1 cellular context compared by ENCODE assay signal in the genomic region with DNA sequence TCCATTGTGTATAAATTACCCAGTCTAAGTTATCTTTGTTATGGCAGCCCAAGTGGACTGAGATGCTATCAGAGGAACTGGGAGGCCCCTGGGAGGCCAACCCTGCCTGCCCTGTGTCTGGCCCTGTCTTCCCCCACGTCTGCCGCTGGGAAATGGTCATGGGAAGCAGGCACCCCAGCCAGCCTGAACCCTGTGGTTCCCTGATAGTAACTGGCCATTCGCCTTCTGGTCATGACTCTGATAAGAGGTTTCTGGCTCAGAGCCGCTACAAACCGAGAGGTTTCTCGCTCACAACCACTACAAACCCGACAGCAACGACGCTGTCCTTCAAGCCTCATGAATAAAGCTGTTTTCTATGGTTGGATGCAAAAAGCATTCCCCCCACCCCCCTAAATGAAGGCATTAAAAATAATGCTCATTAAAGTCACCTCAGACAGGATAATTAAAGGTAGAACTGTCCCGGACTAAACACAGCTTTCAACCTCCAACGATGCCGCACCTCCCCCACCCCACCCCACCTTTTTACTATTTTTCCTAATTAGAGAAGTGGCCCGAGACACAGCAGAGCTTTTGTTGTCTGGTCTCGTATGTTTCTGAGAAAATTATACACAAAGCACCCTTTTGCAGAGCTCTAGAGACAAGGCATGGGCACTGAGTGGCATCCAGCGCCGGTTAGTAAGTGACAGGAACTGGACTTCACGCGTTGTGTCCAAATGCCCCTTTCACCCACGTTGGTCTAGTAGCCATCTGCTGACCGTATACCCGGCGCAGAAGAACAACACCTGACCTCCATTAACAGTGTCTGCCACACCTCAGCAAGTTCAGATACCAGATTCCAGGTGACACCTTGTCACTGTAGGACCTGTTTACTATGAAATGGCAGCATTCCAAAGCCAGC.
TF ChIP-seq lines count a peak whose summit lies in the region.

No MANE protein-coding gene starts in this region.

TF ChIP-seq in K562, 482 proteins besides CTCF, POLR2A, EP300 and RAD21 (continued from another document and continues in another):
- TF ChIP-seq, protein P1, sequence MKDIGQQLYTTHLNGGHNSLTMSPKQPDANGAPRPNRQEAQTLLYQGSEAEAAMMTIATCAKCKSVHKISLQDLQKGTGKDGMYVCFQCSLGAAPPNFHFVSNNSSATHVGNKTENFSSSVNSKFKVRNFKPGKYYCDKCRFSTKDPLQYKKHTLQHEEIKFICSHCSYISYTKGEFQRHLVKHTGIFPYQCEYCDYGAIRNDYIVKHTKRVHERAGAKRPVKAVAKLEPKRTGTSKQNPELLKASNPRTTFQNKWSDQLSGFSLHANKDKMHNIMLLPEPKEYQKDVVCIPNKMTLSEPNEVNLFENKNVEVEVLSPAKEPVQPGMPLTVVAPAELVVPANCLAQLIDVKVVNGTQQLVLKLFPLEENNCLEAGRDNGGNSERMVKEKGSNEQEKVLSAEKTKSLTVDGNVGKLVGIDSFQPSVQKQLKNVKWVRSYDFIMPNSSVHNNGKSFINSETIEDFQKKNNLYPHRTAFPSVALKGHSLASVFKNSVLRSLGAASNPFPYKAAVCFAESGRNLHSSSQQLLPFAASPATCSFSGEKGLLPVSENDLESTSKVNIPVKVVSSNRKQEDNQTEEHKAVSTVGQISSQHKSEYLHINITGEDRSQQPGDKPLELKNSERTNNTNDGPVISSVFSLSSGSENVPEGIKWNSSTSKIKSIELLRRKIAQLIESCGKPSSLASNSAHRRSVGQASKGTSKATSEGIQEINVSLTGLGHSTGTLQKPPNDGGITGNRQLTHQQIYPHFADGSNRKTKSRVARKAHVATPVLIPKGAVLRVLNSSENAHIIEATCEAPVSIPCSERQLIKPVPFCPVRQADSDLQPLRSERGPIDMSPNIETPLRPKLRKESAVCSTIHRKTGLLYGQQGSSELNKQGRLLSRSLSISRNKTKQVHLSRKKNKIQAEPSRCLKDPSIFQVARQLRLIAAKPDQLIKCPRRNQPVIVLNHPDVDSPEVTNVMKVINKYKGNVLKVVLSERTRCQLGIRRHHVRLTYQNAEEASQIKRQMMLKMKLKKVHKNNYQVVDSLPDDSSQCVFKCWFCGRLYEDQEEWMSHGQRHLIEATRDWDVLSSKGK (CRISPR knock-in tag; IDR thresholded peaks at IDR 0.05) = no peak
- no peak for TF ChIP-seq ZNF707 (CRISPR knock-in tag; conservative IDR thresholded peaks at IDR 0.05)
- no peak for TF ChIP-seq ZNF140 (CRISPR knock-in tag; IDR thresholded peaks at IDR 0.05)
- TF ChIP-seq ZNF217 (CRISPR knock-in tag; IDR thresholded peaks at IDR 0.05) = no peak
- no peak for TF ChIP-seq ZNF253 (CRISPR knock-in tag; conservative IDR thresholded peaks at IDR 0.05)
- no peak for TF ChIP-seq KLF1 (tag; IDR thresholded peaks at IDR 0.05)
- no peak for TF ChIP-seq YBX1 (IDR thresholded peaks at IDR 0.05)
- TF ChIP-seq, protein P2, sequence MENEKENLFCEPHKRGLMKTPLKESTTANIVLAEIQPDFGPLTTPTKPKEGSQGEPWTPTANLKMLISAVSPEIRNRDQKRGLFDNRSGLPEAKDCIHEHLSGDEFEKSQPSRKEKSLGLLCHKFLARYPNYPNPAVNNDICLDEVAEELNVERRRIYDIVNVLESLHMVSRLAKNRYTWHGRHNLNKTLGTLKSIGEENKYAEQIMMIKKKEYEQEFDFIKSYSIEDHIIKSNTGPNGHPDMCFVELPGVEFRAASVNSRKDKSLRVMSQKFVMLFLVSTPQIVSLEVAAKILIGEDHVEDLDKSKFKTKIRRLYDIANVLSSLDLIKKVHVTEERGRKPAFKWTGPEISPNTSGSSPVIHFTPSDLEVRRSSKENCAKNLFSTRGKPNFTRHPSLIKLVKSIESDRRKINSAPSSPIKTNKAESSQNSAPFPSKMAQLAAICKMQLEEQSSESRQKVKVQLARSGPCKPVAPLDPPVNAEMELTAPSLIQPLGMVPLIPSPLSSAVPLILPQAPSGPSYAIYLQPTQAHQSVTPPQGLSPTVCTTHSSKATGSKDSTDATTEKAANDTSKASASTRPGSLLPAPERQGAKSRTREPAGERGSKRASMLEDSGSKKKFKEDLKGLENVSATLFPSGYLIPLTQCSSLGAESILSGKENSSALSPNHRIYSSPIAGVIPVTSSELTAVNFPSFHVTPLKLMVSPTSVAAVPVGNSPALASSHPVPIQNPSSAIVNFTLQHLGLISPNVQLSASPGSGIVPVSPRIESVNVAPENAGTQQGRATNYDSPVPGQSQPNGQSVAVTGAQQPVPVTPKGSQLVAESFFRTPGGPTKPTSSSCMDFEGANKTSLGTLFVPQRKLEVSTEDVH (IDR thresholded peaks at IDR 0.05; ENCODE audit: low read depth, partially characterized antibody) = no peak
- peak; percentile 93 for TF ChIP-seq POLR2AphosphoS5 (IDR thresholded peaks at IDR 0.05; ENCODE audit: control insufficient read depth, insufficient read depth, low read depth, low read length)
- TF ChIP-seq SMARCA5 (IDR thresholded peaks at IDR 0.05) = no peak
- TF ChIP-seq SRSF1 (IDR thresholded peaks at IDR 0.05; ENCODE audit: low read depth, low read length) = no peak
- peak in 1 of 2 experiments; percentile 85; a peak in 2 of 4 replicates for TF ChIP-seq HDAC1 (IDR thresholded peaks at IDR 0.05)
- no peak for TF ChIP-seq FOXJ3 (CRISPR knock-in tag; IDR thresholded peaks at IDR 0.05)
- TF ChIP-seq MEIS2 (IDR thresholded peaks at IDR 0.05; ENCODE audit: partially characterized antibody) = peak; percentile 92
- TF ChIP-seq STAT5B (CRISPR knock-in tag; IDR thresholded peaks at IDR 0.05) = no peak
- no peak for TF ChIP-seq ZBTB1 (CRISPR knock-in tag; IDR thresholded peaks at IDR 0.05; ENCODE audit: borderline replicate concordance, low read depth)
- no peak for TF ChIP-seq KLF13 (tag; IDR thresholded peaks at IDR 0.05; ENCODE audit: borderline replicate concordance, low read depth)
- TF ChIP-seq RNF2 (IDR thresholded peaks at IDR 0.05) = peak; percentile 99
- no peak for TF ChIP-seq ZNF76 (CRISPR knock-in tag; IDR thresholded peaks at IDR 0.05; ENCODE audit: borderline replicate concordance)
- TF ChIP-seq ZNF764 (CRISPR knock-in tag; IDR thresholded peaks at IDR 0.05; ENCODE audit: low read depth) = no peak
- peak; percentile 91 for TF ChIP-seq DMBX1 (CRISPR knock-in tag; IDR thresholded peaks at IDR 0.05; ENCODE audit: borderline replicate concordance)
- no peak for TF ChIP-seq PCBP1 (IDR thresholded peaks at IDR 0.05; ENCODE audit: low read depth, low read length, poor library complexity, severe bottlenecking)
- TF ChIP-seq NR4A1 (CRISPR knock-in tag; IDR thresholded peaks at IDR 0.05) = no peak
- TF ChIP-seq NR4A1 (tag; IDR thresholded peaks at IDR 0.05) = peak; percentile 85
- TF ChIP-seq ZNF780A (CRISPR knock-in tag; IDR thresholded peaks at IDR 0.05) = no peak
- TF ChIP-seq, protein P3, sequence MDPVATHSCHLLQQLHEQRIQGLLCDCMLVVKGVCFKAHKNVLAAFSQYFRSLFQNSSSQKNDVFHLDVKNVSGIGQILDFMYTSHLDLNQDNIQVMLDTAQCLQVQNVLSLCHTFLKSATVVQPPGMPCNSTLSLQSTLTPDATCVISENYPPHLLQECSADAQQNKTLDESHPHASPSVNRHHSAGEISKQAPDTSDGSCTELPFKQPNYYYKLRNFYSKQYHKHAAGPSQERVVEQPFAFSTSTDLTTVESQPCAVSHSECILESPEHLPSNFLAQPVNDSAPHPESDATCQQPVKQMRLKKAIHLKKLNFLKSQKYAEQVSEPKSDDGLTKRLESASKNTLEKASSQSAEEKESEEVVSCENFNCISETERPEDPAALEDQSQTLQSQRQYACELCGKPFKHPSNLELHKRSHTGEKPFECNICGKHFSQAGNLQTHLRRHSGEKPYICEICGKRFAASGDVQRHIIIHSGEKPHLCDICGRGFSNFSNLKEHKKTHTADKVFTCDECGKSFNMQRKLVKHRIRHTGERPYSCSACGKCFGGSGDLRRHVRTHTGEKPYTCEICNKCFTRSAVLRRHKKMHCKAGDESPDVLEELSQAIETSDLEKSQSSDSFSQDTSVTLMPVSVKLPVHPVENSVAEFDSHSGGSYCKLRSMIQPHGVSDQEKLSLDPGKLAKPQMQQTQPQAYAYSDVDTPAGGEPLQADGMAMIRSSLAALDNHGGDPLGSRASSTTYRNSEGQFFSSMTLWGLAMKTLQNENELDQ (CRISPR knock-in tag; IDR thresholded peaks at IDR 0.05; ENCODE audit: borderline replicate concordance) = no peak
- no peak for TF ChIP-seq XRCC5 (IDR thresholded peaks at IDR 0.05; ENCODE audit: low read depth, low read length)
- TF ChIP-seq, protein P4, sequence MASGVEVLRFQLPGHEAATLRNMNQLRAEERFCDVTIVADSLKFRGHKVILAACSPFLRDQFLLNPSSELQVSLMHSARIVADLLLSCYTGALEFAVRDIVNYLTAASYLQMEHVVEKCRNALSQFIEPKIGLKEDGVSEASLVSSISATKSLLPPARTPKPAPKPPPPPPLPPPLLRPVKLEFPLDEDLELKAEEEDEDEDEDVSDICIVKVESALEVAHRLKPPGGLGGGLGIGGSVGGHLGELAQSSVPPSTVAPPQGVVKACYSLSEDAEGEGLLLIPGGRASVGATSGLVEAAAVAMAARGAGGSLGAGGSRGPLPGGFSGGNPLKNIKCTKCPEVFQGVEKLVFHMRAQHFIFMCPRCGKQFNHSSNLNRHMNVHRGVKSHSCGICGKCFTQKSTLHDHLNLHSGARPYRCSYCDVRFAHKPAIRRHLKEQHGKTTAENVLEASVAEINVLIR (CRISPR knock-in tag; IDR thresholded peaks at IDR 0.05) = peak; percentile 63
- TF ChIP-seq BCOR (IDR thresholded peaks at IDR 0.05) = peak; percentile 96
- TF ChIP-seq, protein P5, sequence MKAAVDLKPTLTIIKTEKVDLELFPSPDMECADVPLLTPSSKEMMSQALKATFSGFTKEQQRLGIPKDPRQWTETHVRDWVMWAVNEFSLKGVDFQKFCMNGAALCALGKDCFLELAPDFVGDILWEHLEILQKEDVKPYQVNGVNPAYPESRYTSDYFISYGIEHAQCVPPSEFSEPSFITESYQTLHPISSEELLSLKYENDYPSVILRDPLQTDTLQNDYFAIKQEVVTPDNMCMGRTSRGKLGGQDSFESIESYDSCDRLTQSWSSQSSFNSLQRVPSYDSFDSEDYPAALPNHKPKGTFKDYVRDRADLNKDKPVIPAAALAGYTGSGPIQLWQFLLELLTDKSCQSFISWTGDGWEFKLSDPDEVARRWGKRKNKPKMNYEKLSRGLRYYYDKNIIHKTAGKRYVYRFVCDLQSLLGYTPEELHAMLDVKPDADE (conservative IDR thresholded peaks at IDR 0.05; ENCODE audit: control insufficient read depth, low read depth, low read length) = peak; percentile 86
- TF ChIP-seq, protein P6, sequence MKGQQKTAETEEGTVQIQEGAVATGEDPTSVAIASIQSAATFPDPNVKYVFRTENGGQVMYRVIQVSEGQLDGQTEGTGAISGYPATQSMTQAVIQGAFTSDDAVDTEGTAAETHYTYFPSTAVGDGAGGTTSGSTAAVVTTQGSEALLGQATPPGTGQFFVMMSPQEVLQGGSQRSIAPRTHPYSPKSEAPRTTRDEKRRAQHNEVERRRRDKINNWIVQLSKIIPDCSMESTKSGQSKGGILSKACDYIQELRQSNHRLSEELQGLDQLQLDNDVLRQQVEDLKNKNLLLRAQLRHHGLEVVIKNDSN (CRISPR knock-in tag; IDR thresholded peaks at IDR 0.05) = no peak
- TF ChIP-seq ZNF785 (CRISPR knock-in tag; IDR thresholded peaks at IDR 0.05) = no peak
- no peak for TF ChIP-seq ZNF695 (CRISPR knock-in tag; IDR thresholded peaks at IDR 0.05)
- peak; percentile 60 for TF ChIP-seq ZEB2 (IDR thresholded peaks at IDR 0.05)
- no peak; the same call in 1 of the 2 replicates for TF ChIP-seq TCFL5 (CRISPR knock-in tag; conservative IDR thresholded peaks at IDR 0.05)
- TF ChIP-seq, protein P7, sequence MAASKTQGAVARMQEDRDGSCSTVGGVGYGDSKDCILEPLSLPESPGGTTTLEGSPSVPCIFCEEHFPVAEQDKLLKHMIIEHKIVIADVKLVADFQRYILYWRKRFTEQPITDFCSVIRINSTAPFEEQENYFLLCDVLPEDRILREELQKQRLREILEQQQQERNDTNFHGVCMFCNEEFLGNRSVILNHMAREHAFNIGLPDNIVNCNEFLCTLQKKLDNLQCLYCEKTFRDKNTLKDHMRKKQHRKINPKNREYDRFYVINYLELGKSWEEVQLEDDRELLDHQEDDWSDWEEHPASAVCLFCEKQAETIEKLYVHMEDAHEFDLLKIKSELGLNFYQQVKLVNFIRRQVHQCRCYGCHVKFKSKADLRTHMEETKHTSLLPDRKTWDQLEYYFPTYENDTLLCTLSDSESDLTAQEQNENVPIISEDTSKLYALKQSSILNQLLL (CRISPR knock-in tag; IDR thresholded peaks at IDR 0.05; ENCODE audit: borderline replicate concordance) = no peak
- TF ChIP-seq ZKSCAN3 (CRISPR knock-in tag; IDR thresholded peaks at IDR 0.05) = no peak
- TF ChIP-seq FOXP1 (CRISPR knock-in tag; IDR thresholded peaks at IDR 0.05) = no peak
- TF ChIP-seq ZNF830 (CRISPR knock-in tag; IDR thresholded peaks at IDR 0.05) = no peak
- TF ChIP-seq, protein P8, sequence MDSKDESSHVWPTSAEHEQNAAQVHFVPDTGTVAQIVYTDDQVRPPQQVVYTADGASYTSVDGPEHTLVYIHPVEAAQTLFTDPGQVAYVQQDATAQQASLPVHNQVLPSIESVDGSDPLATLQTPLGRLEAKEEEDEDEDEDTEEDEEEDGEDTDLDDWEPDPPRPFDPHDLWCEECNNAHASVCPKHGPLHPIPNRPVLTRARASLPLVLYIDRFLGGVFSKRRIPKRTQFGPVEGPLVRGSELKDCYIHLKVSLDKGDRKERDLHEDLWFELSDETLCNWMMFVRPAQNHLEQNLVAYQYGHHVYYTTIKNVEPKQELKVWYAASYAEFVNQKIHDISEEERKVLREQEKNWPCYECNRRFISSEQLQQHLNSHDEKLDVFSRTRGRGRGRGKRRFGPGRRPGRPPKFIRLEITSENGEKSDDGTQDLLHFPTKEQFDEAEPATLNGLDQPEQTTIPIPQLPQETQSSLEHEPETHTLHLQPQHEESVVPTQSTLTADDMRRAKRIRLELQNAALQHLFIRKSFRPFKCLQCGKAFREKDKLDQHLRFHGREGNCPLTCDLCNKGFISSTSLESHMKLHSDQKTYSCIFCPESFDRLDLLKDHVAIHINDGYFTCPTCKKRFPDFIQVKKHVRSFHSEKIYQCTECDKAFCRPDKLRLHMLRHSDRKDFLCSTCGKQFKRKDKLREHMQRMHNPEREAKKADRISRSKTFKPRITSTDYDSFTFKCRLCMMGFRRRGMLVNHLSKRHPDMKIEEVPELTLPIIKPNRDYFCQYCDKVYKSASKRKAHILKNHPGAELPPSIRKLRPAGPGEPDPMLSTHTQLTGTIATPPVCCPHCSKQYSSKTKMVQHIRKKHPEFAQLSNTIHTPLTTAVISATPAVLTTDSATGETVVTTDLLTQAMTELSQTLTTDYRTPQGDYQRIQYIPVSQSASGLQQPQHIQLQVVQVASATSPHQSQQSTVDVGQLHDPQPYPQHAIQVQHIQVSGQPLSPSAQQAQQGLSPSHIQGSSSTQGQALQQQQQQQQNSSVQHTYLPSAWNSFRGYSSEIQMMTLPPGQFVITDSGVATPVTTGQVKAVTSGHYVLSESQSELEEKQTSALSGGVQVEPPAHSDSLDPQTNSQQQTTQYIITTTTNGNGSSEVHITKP (IDR thresholded peaks at IDR 0.05; ENCODE audit: partially characterized antibody) = peak; percentile 40
- TF ChIP-seq, protein P9, sequence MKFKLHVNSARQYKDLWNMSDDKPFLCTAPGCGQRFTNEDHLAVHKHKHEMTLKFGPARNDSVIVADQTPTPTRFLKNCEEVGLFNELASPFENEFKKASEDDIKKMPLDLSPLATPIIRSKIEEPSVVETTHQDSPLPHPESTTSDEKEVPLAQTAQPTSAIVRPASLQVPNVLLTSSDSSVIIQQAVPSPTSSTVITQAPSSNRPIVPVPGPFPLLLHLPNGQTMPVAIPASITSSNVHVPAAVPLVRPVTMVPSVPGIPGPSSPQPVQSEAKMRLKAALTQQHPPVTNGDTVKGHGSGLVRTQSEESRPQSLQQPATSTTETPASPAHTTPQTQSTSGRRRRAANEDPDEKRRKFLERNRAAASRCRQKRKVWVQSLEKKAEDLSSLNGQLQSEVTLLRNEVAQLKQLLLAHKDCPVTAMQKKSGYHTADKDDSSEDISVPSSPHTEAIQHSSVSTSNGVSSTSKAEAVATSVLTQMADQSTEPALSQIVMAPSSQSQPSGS (CRISPR knock-in tag; IDR thresholded peaks at IDR 0.05) = no peak
